In the genomic region with DNA sequence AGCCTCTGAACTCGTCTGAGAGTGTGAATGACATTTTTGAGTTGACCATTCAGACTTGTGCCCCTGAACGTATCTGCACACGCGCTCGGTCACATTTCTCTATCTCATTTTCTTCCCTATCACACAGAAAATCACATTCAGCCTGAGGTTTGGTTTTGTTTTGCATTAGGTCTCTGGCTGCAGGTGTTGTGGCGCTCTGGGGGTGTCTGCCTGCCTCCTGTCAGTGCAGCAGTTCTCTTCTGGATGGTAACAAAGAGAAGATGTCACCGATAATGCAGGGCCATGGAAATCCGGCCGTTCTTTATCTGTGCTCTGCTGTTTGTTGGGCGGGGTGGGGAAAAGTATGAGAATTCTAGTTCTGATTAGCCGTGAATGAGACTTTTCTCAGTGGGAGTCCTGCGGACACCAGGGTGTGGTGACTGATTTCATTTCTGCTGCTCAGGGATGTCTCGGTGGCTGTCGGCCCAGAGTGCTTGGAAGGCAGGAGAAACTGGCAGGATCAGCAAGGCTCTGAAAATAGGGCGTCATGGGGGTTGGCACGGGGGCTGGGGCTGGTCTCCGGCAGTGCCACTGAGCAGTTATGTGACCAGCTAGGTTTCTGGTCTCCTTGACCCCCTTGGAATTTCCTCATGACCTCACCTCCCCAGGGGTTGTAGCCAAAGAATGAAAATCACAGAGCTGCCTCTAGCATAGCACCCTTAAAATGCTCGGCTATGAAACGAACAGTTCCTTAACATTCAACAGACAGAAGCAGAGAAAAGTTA, we compare ENCODE assay signal across 1 cellular context.
TF ChIP-seq lines count a peak whose summit lies in the region.

No MANE protein-coding gene starts in this region.

TF ChIP-seq in endothelial cell of umbilical vein, 7 proteins besides CTCF, POLR2A, EP300 and RAD21:
- TF ChIP-seq GATA2 (IDR thresholded peaks at IDR 0.05; ENCODE audit: insufficient read depth, insufficient read length, low read depth, low read length) (no peak), JUN (IDR thresholded peaks at IDR 0.05; ENCODE audit: borderline replicate concordance, insufficient read depth, insufficient read length, low read depth) (no peak), MYC (IDR thresholded peaks at IDR 0.05; ENCODE audit: low read depth, low read length) (no peak), EZH2 (IDR thresholded peaks at IDR 0.05; ENCODE audit: borderline replicate concordance, low read depth, low read length, severe bottlenecking) (no peak), POLR2AphosphoS5 (IDR thresholded peaks at IDR 0.05; ENCODE audit: insufficient read depth, low read depth, low read length) (no peak), FOS (IDR thresholded peaks at IDR 0.05; ENCODE audit: borderline replicate concordance, insufficient read depth, low read length) (no peak)
- TF ChIP-seq, protein P1, sequence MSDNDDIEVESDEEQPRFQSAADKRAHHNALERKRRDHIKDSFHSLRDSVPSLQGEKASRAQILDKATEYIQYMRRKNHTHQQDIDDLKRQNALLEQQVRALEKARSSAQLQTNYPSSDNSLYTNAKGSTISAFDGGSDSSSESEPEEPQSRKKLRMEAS (IDR thresholded peaks at IDR 0.05; ENCODE audit: insufficient read depth, insufficient read length), result no peak
